Comparison of ENCODE assay signal across 20 cellular contexts in genomic region chr2:99472327-99472960, GRCh38. TPM values are rescaled to one million over a fixed set of nuclear protein-coding genes. Genes with fewer than 3 reads are reported as not detected.
DNase-seq lines count a peak whose midpoint lies in the region; ATAC-seq and TF ChIP-seq lines count a peak whose summit lies in the region.
"Had no signal": no experiment of that assay in that cellular context is flagged by ENCODE, and none has a peak within 500 bp of the region (broad histone marks: within the 10 kb centered on the region; RNA-seq: fewer than 3 reads in every experiment).

No MANE protein-coding gene starts in this region.

- H3K4me3 Mint-ChIP-seq in nephron progenitor cell = no peak overlapping the region
- H3K4me3 Mint-ChIP-seq: activated CD4-positive, alpha-beta T cell treated with anti-CD3 and anti-CD28 coated beads, Interleukin-2, amount 10 ng/mL, durations not matched to agents 7 days and 5 days; activated CD8-positive, alpha-beta memory T cell treated with anti-CD3 and anti-CD28 coated beads, Interleukin-2, amount 10 ng/mL, durations not matched to agents 7 days and 5 days; activated T-helper 1 cell treated with anti-CD3 and anti-CD28 coated beads, Interleukin-12 subunit alpha, Interleukin-12 subunit beta, Interleukin-2, Interleukin-4 antibody, amounts not matched to agents 30 ng/mL and 10 ng/mL and 1 ng/mL, durations not matched to agents 14 hours and 24 hours and 36 hours; natural killer cell; stimulated activated memory B cell treated with anti-CD40 and anti-IgM and Interleukin-4, amounts not matched to agents 10 μg/mL and 1 μg/mL and 100 μg/mL, for 72 hours had no signal

- H3K9ac ChIP-seq in PC-3 (ENCODE audit: low read length) = peak overlapping the region; percentile 20; the same call in 1 of the 2 replicates

- CTCF ChIA-PET in PC-3 (lab: Charles Lee) = no interaction called here

- peaks cover 56% of the 10 kb centered on the region for H3K36me3 Mint-ChIP-seq in nephron progenitor cell (ENCODE audit: low read depth)
- H3K36me3 Mint-ChIP-seq: natural killer cell had no signal

- no peaks in the 10 kb centered on the region for H3K27me3 ChIP-seq in PC-3 (ENCODE audit: low read length)
- H3K27me3 ChIP-seq: ascending aorta, Peyer's patch, SJSA1, tibial artery had no signal

- peaks cover 27% of the 10 kb centered on the region for H3K4me1 Mint-ChIP-seq in nephron progenitor cell

- H3K4me2 ChIP-seq in PC-3 (ENCODE audit: low read length) = peak overlapping the region; percentile 34

- BruUV-seq in PC-3 (replicated peaks; lab: Mats Ljungman, UMichigan) = no TSS peak

- ATAC-seq in PC-3 (peak; percentile 66), esophagus mucosa (peak; percentile 17), GM18909 (IDR thresholded peaks at IDR 0.05; ENCODE audit: poor library complexity, unreplicated experiment) (no peak)
- ATAC-seq: activated CD8-positive, alpha-beta memory T cell treated with anti-CD3 and anti-CD28 coated beads, Interleukin-2, amount 10 ng/mL, durations not matched to agents 7 days and 5 days; stimulated activated memory B cell treated with anti-CD40 and anti-IgM and Interleukin-4, amounts not matched to agents 10 μg/mL and 1 μg/mL and 100 μg/mL, for 72 hours had no signal

- H3K27me3 Mint-ChIP-seq in nephron progenitor cell (ENCODE audit: low read depth, poor library complexity) = no peaks in the 10 kb centered on the region
- H3K27me3 Mint-ChIP-seq: activated CD4-positive, alpha-beta T cell treated with anti-CD3 and anti-CD28 coated beads, Interleukin-2, amount 10 ng/mL, durations not matched to agents 7 days and 5 days; activated CD8-positive, alpha-beta memory T cell treated with anti-CD3 and anti-CD28 coated beads, Interleukin-2, amount 10 ng/mL, durations not matched to agents 7 days and 5 days; stimulated activated memory B cell treated with anti-CD40 and anti-IgM and Interleukin-4, amounts not matched to agents 10 μg/mL and 1 μg/mL and 100 μg/mL, for 72 hours had no signal

- no peak overlapping the region for H3K4me3 ChIP-seq in PC-3 (ENCODE audit: low read length)
- H3K4me3 ChIP-seq: ascending aorta, Peyer's patch, SJSA1, tibial artery had no signal

- peak; percentile 70 for DNase-seq in PC-3
- no peak for DNase-seq in nephron progenitor cell
- no peak for DNase-seq in stimulated activated CD4-positive, alpha-beta T cell treated with anti-CD3 and anti-CD28 coated beads, Interleukin-4, amount 100 ng/mL, for 4 hours
- no peak for DNase-seq in stimulated activated naive CD4-positive, alpha-beta T cell (lab: John Stamatoyannopoulos, UW)
- DNase-seq in globus pallidus (ENCODE audit: low spot score) = no peak
- DNase-seq: activated CD4-positive, alpha-beta T cell treated with anti-CD3 and anti-CD28 coated beads, Interleukin-2, amount 10 ng/mL, durations not matched to agents 7 days and 5 days; activated CD8-positive, alpha-beta memory T cell treated with anti-CD3 and anti-CD28 coated beads, Interleukin-2, amount 10 ng/mL, durations not matched to agents 7 days and 5 days; activated naive CD4-positive, alpha-beta T cell treated with anti-CD3 and anti-CD28 coated beads, Interleukin-2, amount 50 U/mL, for 16 hours; EL; natural killer cell; NCI-H510A treated with DMSO at 0.1 percent for 48 hours; Peyer's patch; tibial artery had no signal

- H3K27ac ChIP-seq in 22Rv1 (peak overlapping the region; percentile 69), PC-3 (ENCODE audit: low read length) (peak overlapping the region; percentile 74)
- H3K27ac ChIP-seq: ascending aorta, Peyer's patch, SJSA1, tibial artery had no signal

- H3K36me3 ChIP-seq in PC-3 (ENCODE audit: low read depth, low read length) = peaks cover 7% of the 10 kb centered on the region
- H3K36me3 ChIP-seq: Peyer's patch, tibial artery had no signal

- H3K9me3 Mint-ChIP-seq in nephron progenitor cell = peaks cover 35% of the 10 kb centered on the region
- H3K9me3 Mint-ChIP-seq: activated T-helper 1 cell treated with anti-CD3 and anti-CD28 coated beads, Interleukin-12 subunit alpha, Interleukin-12 subunit beta, Interleukin-2, Interleukin-4 antibody, amounts not matched to agents 30 ng/mL and 10 ng/mL and 1 ng/mL, durations not matched to agents 14 hours and 24 hours and 36 hours; natural killer cell; stimulated activated memory B cell treated with anti-CD40 and anti-IgM and Interleukin-4, amounts not matched to agents 10 μg/mL and 1 μg/mL and 100 μg/mL, for 72 hours had no signal

- POLR2A ChIA-PET in PC-3 (lab: Charles Lee; ENCODE audit: unreplicated experiment) = no interaction called here

- intact Hi-C loops in PC-3 (cut with micrococcal nuclease) = no loop called here

- no peaks in the 10 kb centered on the region for H3K9me2 ChIP-seq in PC-3 (replicated peaks; ENCODE audit: low read length)

- H3K27ac Mint-ChIP-seq in nephron progenitor cell = peak overlapping the region; percentile 61
- H3K27ac Mint-ChIP-seq: activated CD4-positive, alpha-beta T cell treated with anti-CD3 and anti-CD28 coated beads, Interleukin-2, amount 10 ng/mL, durations not matched to agents 7 days and 5 days; activated CD8-positive, alpha-beta memory T cell treated with anti-CD3 and anti-CD28 coated beads, Interleukin-2, amount 10 ng/mL, durations not matched to agents 7 days and 5 days; activated T-helper 1 cell treated with anti-CD3 and anti-CD28 coated beads, Interleukin-12 subunit alpha, Interleukin-12 subunit beta, Interleukin-2, Interleukin-4 antibody, amounts not matched to agents 30 ng/mL and 10 ng/mL and 1 ng/mL, durations not matched to agents 14 hours and 24 hours and 36 hours; stimulated activated memory B cell treated with anti-CD40 and anti-IgM and Interleukin-4, amounts not matched to agents 10 μg/mL and 1 μg/mL and 100 μg/mL, for 72 hours had no signal

- H3F3A ChIP-seq in PC-3 (ENCODE audit: low read length, unreplicated experiment) = no peaks in the 10 kb centered on the region

- peaks cover 99% of the 10 kb centered on the region for H3K79me2 ChIP-seq in PC-3 (ENCODE audit: low read length)

- H3K9me3 ChIP-seq in PC-3 (ENCODE audit: low read length) = no peaks in the 10 kb centered on the region
- H3K9me3 ChIP-seq: ascending aorta, Peyer's patch, SJSA1, tibial artery had no signal

- no peaks in the 10 kb centered on the region for H4K20me1 ChIP-seq in PC-3 (ENCODE audit: low read length)

- TF ChIP-seq CTCF in 22Rv1 (IDR thresholded peaks at IDR 0.05) (no peak), PC-3 (conservative IDR thresholded peaks at IDR 0.05; ENCODE audit: low read depth, low read length) (no peak), nephron progenitor cell (IDR thresholded peaks at IDR 0.05) (no peak)

- no peak overlapping the region for H2AFZ ChIP-seq in PC-3 (ENCODE audit: low read length)

- peaks cover 47% of the 10 kb centered on the region for H3K4me1 ChIP-seq in PC-3 (ENCODE audit: insufficient read depth, low read length)

RNA-seq across cellular contexts. Expression of gene REV1, which starts 17.4 kb away (rescaled TPM):
- 17.9 and 29.0 TPM in 2 replicates for total RNA-seq in PC-3 (2014; rRNA removed)
- 26.0 TPM for total RNA-seq in esophagus mucosa
